In the genomic region with DNA sequence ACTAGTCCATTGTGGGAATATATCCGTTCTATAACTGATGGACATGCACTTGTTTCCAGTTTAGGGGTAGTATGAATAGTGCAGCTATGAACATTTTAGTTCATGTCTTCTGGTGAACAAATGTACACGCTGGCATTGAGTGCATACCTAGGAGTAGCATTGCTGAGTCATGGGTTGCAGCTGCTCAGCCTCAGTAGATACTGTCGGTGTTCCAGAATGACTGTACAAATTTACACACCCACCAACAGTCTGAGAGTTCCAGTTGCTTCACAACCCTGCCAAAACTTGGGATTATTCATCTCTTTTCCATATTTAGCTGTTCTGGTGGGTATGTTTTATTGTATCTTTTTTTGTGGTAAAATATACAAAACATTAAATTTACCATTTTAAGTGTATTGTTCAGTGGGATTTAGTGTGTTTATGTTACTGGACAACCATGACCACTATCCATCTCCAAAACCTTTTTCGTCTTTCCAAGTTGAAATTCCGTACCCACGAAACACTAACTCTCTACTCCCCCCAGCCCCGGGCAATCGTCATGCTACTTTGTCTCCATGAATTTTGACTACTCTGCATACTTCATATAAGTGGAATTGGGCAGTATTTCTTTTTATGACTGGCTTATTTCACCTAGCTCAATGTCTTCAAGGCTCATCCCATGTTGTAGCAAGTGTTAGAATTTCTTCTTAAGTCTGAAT, we compare ENCODE assay signal across 23 cellular contexts.
DNase-seq lines count a peak whose midpoint lies in the region; ATAC-seq, FAIRE-seq and TF ChIP-seq lines count a peak whose summit lies in the region.
"Had no signal": no experiment of that assay in that cellular context is flagged by ENCODE, and none has a peak within 500 bp of the region (broad histone marks: within the 10 kb centered on the region; RNA-seq: fewer than 3 reads in every experiment).

No MANE protein-coding gene starts in this region.

- no peak overlapping the region for H3K27ac Mint-ChIP-seq in stimulated activated naive CD8-positive, alpha-beta T cell treated with anti-CD3 and anti-CD28 coated beads, Interleukin-15, amount 100 ng/mL, for 72 hours
- no peak overlapping the region for H3K27ac Mint-ChIP-seq in natural killer cell
- H3K27ac Mint-ChIP-seq: activated CD4-positive, alpha-beta memory T cell treated with anti-CD3 and anti-CD28 coated beads for 36 hours; CD4-positive, alpha-beta memory T cell had no signal

- H3K27me3 ChIP-seq in Karpas-422 (ENCODE audit: low read length): no peaks in the 10 kb centered on the region
- H3K27me3 ChIP-seq in GM12878 (replicated peaks in 1 of 2; ENCODE audit: control insufficient read depth in 2 of 2, insufficient read depth in 2 of 2, low read length in 1 of 2): no peaks in the 10 kb centered on the region
- H3K27me3 ChIP-seq in keratinocyte (ENCODE audit: control insufficient read depth, extremely low read depth, insufficient read depth, low read length): no peaks in the 10 kb centered on the region
- H3K27me3 ChIP-seq in tibial artery: no peaks in the 10 kb centered on the region
- H3K27me3 ChIP-seq: colonic mucosa, gastrocnemius medialis, SJSA1 had no signal

- H3K4me1 ChIP-seq in Karpas-422 (ENCODE audit: low read length): peaks cover 61% of the 10 kb centered on the region
- peaks cover 19% of the 10 kb centered on the region for H3K4me1 ChIP-seq in GM12878 (ENCODE audit: control insufficient read depth, insufficient read depth, low read length)
- peaks cover 23% of the 10 kb centered on the region for H3K4me1 ChIP-seq in keratinocyte (ENCODE audit: control insufficient read depth, extremely low read depth, insufficient read depth, low read length)
- H3K4me1 ChIP-seq in tibial artery: peaks cover 0 to 14% (median 12%) of the 10 kb centered on the region in 4 donors

- SMC1A ChIA-PET in GM12878 (lab: Charles Lee; ENCODE audit: uncharacterized antibody, unreplicated experiment): interaction anchor here (0.6 to 1.6 kb wide), 8 partner anchors 11 to 244 kb away, joined by 3 to 5 read pairs (median 4); no protein-coding TSS in a partner anchor

- RAD21 ChIA-PET in GM12878 (lab: Charles Lee; ENCODE audit: unreplicated experiment): interaction anchor here (1.0 to 1.6 kb wide), 3 partner anchors 28 to 72 kb away, joined by 3 to 6 read pairs (median 4); no protein-coding TSS in a partner anchor

- no peak for TF ChIP-seq POLR2A in GM12878 (IDR thresholded peaks at IDR 0.05; ENCODE audit: low read depth, low read length)

- TF ChIP-seq RAD21 in GM12878 (IDR thresholded peaks at IDR 0.05; ENCODE audit: insufficient read depth, low read depth, low read length): no peak

- no peaks in the 10 kb centered on the region for H3K9me2 ChIP-seq in Karpas-422 (replicated peaks; ENCODE audit: insufficient read depth, low read length)

- peaks cover 100% of the 10 kb centered on the region for H3K79me2 ChIP-seq in Karpas-422 (ENCODE audit: low read length)
- peaks cover 2% of the 10 kb centered on the region; the same call in 1 of the 2 replicates for H3K79me2 ChIP-seq in GM12878 (ENCODE audit: control insufficient read depth, insufficient read depth, low read length)
- no peaks in the 10 kb centered on the region for H3K79me2 ChIP-seq in keratinocyte (ENCODE audit: control insufficient read depth, insufficient read depth, low read length)

- no peak for ATAC-seq in GM12878
- no peak for ATAC-seq in stimulated activated naive CD8-positive, alpha-beta T cell treated with anti-CD3 and anti-CD28 coated beads, Interleukin-15, amount 100 ng/mL, for 72 hours
- ATAC-seq in natural killer cell: no peak
- ATAC-seq: gastrocnemius medialis had no signal

- no peaks in the 10 kb centered on the region for H3K27me3 Mint-ChIP-seq in stimulated activated naive CD8-positive, alpha-beta T cell treated with anti-CD3 and anti-CD28 coated beads, Interleukin-15, amount 100 ng/mL, for 72 hours
- H3K27me3 Mint-ChIP-seq in natural killer cell (ENCODE audit: low read depth in 2 of 2): no peaks in the 10 kb centered on the region
- H3K27me3 Mint-ChIP-seq: activated CD4-positive, alpha-beta memory T cell treated with anti-CD3 and anti-CD28 coated beads for 36 hours; CD4-positive, alpha-beta memory T cell had no signal

- H2AFZ ChIP-seq in Karpas-422 (ENCODE audit: low read length) (no peak overlapping the region), GM12878 (ENCODE audit: control insufficient read depth, low read depth, low read length) (no peak overlapping the region), keratinocyte (ENCODE audit: control insufficient read depth, low read length) (no peak overlapping the region)

- H3K9me1 ChIP-seq in keratinocyte (ENCODE audit: control insufficient read depth, extremely low read depth, insufficient read depth, low read length): no peaks in the 10 kb centered on the region

- no peaks in the 10 kb centered on the region for H3K36me3 Mint-ChIP-seq in natural killer cell
- H3K36me3 Mint-ChIP-seq: activated CD4-positive, alpha-beta memory T cell treated with anti-CD3 and anti-CD28 coated beads for 36 hours; CD4-positive, alpha-beta memory T cell had no signal

- dilution Hi-C loops in keratinocyte (cut with MboI; ENCODE audit: extremely low pct_ligation_motif_present, low sequenced_read_pairs): no loop called here

- TF ChIP-seq EP300 in GM12878 (IDR thresholded peaks at IDR 0.05; ENCODE audit: borderline replicate concordance in 1 of 2, control insufficient read depth in 1 of 2, low read depth in 2 of 2, low read length in 2 of 2): no peak

- H3K36me3 ChIP-seq in Karpas-422 (ENCODE audit: insufficient read depth, low read length) (peaks cover 4% of the 10 kb centered on the region; the same call in 1 of the 2 replicates), GM12878 (ENCODE audit: control insufficient read depth in 2 of 2, insufficient read depth in 2 of 2, low read length in 1 of 2) (peaks cover 0 to 4% of the 10 kb centered on the region in 2 experiments; a peak in 1 of 4 replicates), keratinocyte (ENCODE audit: control insufficient read depth in 2 of 2, extremely low read depth in 1 of 2, insufficient read depth in 2 of 2, low read length in 2 of 2) (no peaks in the 10 kb centered on the region), tibial artery (no peaks in the 10 kb centered on the region)
- H3K36me3 ChIP-seq: colonic mucosa, gastrocnemius medialis, SJSA1 had no signal

- H3K9me3 ChIP-seq in Karpas-422 (ENCODE audit: low read length) (no peaks in the 10 kb centered on the region), GM12878 (replicated peaks; ENCODE audit: control insufficient read depth, insufficient read depth, low read length) (peaks cover 2% of the 10 kb centered on the region; the same call in 1 of the 3 replicates), keratinocyte (ENCODE audit: control insufficient read depth, low read depth, low read length) (no peaks in the 10 kb centered on the region), tibial artery (no peaks in the 10 kb centered on the region)
- H3K9me3 ChIP-seq: colonic mucosa, gastrocnemius medialis, SJSA1 had no signal

- no peak overlapping the region for H3K4me3 Mint-ChIP-seq in stimulated activated naive CD8-positive, alpha-beta T cell treated with anti-CD3 and anti-CD28 coated beads, Interleukin-15, amount 100 ng/mL, for 72 hours
- no peak overlapping the region for H3K4me3 Mint-ChIP-seq in natural killer cell
- H3K4me3 Mint-ChIP-seq: activated CD4-positive, alpha-beta memory T cell treated with anti-CD3 and anti-CD28 coated beads for 36 hours; CD4-positive, alpha-beta memory T cell had no signal

- no peak for TF ChIP-seq CTCF in GM12878 (IDR thresholded peaks at IDR 0.05 in 2 of 3, conservative IDR thresholded peaks at IDR 0.05 in 1 of 3; ENCODE audit: control insufficient read depth in 2 of 3, extremely low read depth in 1 of 3, insufficient read depth in 1 of 3, low read depth in 3 of 3, low read length in 3 of 3)
- TF ChIP-seq CTCF in keratinocyte (optimal IDR thresholded peaks at IDR 0.05 in 1 of 3, IDR thresholded peaks at IDR 0.05 in 1 of 3, conservative IDR thresholded peaks at IDR 0.05 in 1 of 3; ENCODE audit: extremely low read depth in 1 of 3, insufficient read depth in 2 of 3, low read length in 3 of 3): no peak
- no peak for TF ChIP-seq CTCF in natural killer cell (IDR thresholded peaks at IDR 0.05)
- no peak for TF ChIP-seq CTCF in tibial artery (IDR thresholded peaks at IDR 0.05)

- H3K4me3 ChIP-seq in Karpas-422 (ENCODE audit: low read length) (no peak overlapping the region), GM12878 (no peak overlapping the region), keratinocyte (ENCODE audit: control insufficient read depth in 2 of 3, extremely low read depth in 1 of 3, insufficient read depth in 2 of 3, low read depth in 1 of 3, low read length in 3 of 3) (no peak overlapping the region), tibial artery (no peak overlapping the region)
- H3K4me3 ChIP-seq: colonic mucosa, gastrocnemius medialis, SJSA1 had no signal

- intact Hi-C loops in GM12878 (cut with micrococcal nuclease; ENCODE audit: unreplicated experiment) (no loop called here), natural killer cell (cut with micrococcal nuclease) (no loop called here), tibial artery (cut with DNase I; ENCODE audit: low total_unique reads) (no loop called here)

- WGBS in GM12878 (ENCODE audit: insufficient coverage, insufficient replicate concordance, low lambda C conversion rate, missing lambda C conversion rate): 71% methylated on average over 8 of the region's 8 CpGs

- H4K20me1 ChIP-seq in Karpas-422 (ENCODE audit: insufficient read depth, low read depth, low read length) (no peaks in the 10 kb centered on the region), GM12878 (ENCODE audit: control insufficient read depth, insufficient read depth) (no peaks in the 10 kb centered on the region), keratinocyte (ENCODE audit: control insufficient read depth, extremely low read depth, insufficient read depth, low read length) (no peaks in the 10 kb centered on the region)

- DNase-seq in Ammon's horn (ENCODE audit: low spot score) (peak; percentile 69), Karpas-422 (no peak), GM12878 (ENCODE audit: low read depth, low spot score) (no peak), keratinocyte (ENCODE audit: low read depth, low spot score) (peak; percentile 41), amygdala (lab: John Stamatoyannopoulos, UW) (no peak), natural killer cell (no peak), tibial artery (no peak)
- no peak for DNase-seq in stimulated activated naive CD8-positive, alpha-beta T cell treated with anti-CD3 and anti-CD28 coated beads, Interleukin-15, amount 100 ng/mL, for 72 hours
- DNase-seq: activated CD4-positive, alpha-beta memory T cell treated with anti-CD3 and anti-CD28 coated beads for 36 hours; activated naive CD4-positive, alpha-beta T cell treated with Interleukin-2 at 50 U/mL for 16 hours; activated T-cell treated with anti-CD3 and anti-CD28 coated beads, Interleukin-2, amount 50 U/mL, for 1 hour; CD4-positive, alpha-beta memory T cell; colonic mucosa; DMS79; gastrocnemius medialis; kidney glomerular epithelial cell; NCI-H1436 treated with DMSO at 0.1 percent for 48 hours; NCI-H2171 treated with DMSO at 0.1 percent for 48 hours; OCI-M1; stimulated activated CD4-positive, alpha-beta T cell treated with anti-CD3 and anti-CD28 coated beads, Interleukin-12 subunit alpha, Interleukin-12 subunit beta, amount 100 ng/mL, for 4 hours had no signal

- H3K4me2 ChIP-seq in Karpas-422 (ENCODE audit: low read depth, low read length, poor library complexity, severe bottlenecking) (no peak overlapping the region), GM12878 (ENCODE audit: control insufficient read depth, insufficient read depth) (no peak overlapping the region), keratinocyte (ENCODE audit: control insufficient read depth, extremely low read depth, insufficient read depth, low read depth, low read length) (no peak overlapping the region)
- H3K4me2 ChIP-seq: KMS-11 had no signal

- no peaks in the 10 kb centered on the region for H3K9me3 Mint-ChIP-seq in stimulated activated naive CD8-positive, alpha-beta T cell treated with anti-CD3 and anti-CD28 coated beads, Interleukin-15, amount 100 ng/mL, for 72 hours
- no peaks in the 10 kb centered on the region for H3K9me3 Mint-ChIP-seq in natural killer cell
- H3K9me3 Mint-ChIP-seq: activated CD4-positive, alpha-beta memory T cell treated with anti-CD3 and anti-CD28 coated beads for 36 hours; CD4-positive, alpha-beta memory T cell had no signal

- CTCF ChIA-PET in GM12878 (lab: Yijun Ruan, JAX): interaction anchor here (1.2 to 4.5 kb wide), 2 partner anchors 11 to 99 kb away, joined by 3 to 20 read pairs; no protein-coding TSS in a partner anchor

- H3K4me1 Mint-ChIP-seq in stimulated activated naive CD8-positive, alpha-beta T cell treated with anti-CD3 and anti-CD28 coated beads, Interleukin-15, amount 100 ng/mL, for 72 hours: peaks cover 6% of the 10 kb centered on the region
- peaks cover 0 to 12% of the 10 kb centered on the region in 2 donors for H3K4me1 Mint-ChIP-seq in natural killer cell

- in situ Hi-C loops in GM12878 (cut with MboI): loop anchor here (25.0 kb wide), 1 partner anchor 945 kb away; no protein-coding TSS in a partner anchor

- no peak overlapping the region for H3K9ac ChIP-seq in Karpas-422 (ENCODE audit: low read length)
- H3K9ac ChIP-seq in GM12878 (ENCODE audit: control insufficient read depth, insufficient read depth, low read length): no peak overlapping the region
- H3K9ac ChIP-seq in keratinocyte (ENCODE audit: control insufficient read depth, extremely low read depth, insufficient read depth, low read length): no peak overlapping the region
- H3K9ac ChIP-seq: KMS-11 had no signal

- POLR2A ChIA-PET in GM12878 (lab: Charles Lee): interaction anchor here (1.2 kb wide), 1 partner anchor 22 kb away, joined by 3 read pairs; no protein-coding TSS in a partner anchor

- H3K27ac ChIP-seq in Karpas-422 (ENCODE audit: low read length): 0 out of 2 replicates have a peak overlapping the region, but pooled peaks have one; percentile 4
- H3K27ac ChIP-seq in GM12878 (ENCODE audit: control insufficient read depth, insufficient read depth): no peak overlapping the region
- no peak overlapping the region for H3K27ac ChIP-seq in keratinocyte (ENCODE audit: control insufficient read depth, insufficient read depth, low read length)
- no peak overlapping the region for H3K27ac ChIP-seq in tibial artery
- H3K27ac ChIP-seq: colonic mucosa, KMS-11, SJSA1 had no signal

- no TSS peak for BruUV-seq in GM12878 (replicated peaks; lab: Mats Ljungman, UMichigan)

- FAIRE-seq in GM12878 (lab: Jason Lieb, UNC) (no peak), keratinocyte (lab: Jason Lieb, UNC) (peak; percentile 39)
- FAIRE-seq: endometrium had no signal

Comparison
In these comparisons a context has a peak if more than half of its experiments do, and no peak if none do; other contexts are left out.
1. DNase-seq: peak in Ammon's horn (single experiment) and keratinocyte (single experiment); none in Karpas-422 (single experiment), GM12878 (single experiment), stimulated activated naive CD8-positive, alpha-beta T cell treated with anti-CD3 and anti-CD28 coated beads, Interleukin-15, amount 100 ng/mL, for 72 hours (0 of 2), amygdala (0 of 56), natural killer cell (single experiment) and tibial artery (0 of 2).